In genomic region chr14:63478437-63478852, GRCh38 we compare ENCODE assay signal across 9 cellular contexts.
DNase-seq lines count a peak whose midpoint lies in the region; ATAC-seq and TF ChIP-seq lines count a peak whose summit lies in the region.
"Had no signal": no experiment of that assay in that cellular context is flagged by ENCODE, and none has a peak within 500 bp of the region (broad histone marks: within the 10 kb centered on the region; RNA-seq: fewer than 3 reads in every experiment).

No MANE protein-coding gene starts in this region.

- in situ Hi-C loops in GM13976 (cut with MboI; ENCODE audit: low sequenced_read_pairs, unreplicated experiment): no loop called here

- peak overlapping the region; percentile 27 for H3K4me3 Mint-ChIP-seq in activated T-helper 17 cell treated with anti-CD3 and anti-CD28 coated beads, Interleukin-2, amount 50 U/mL, for 72 hours
- H3K4me3 Mint-ChIP-seq in HFFc6: no peak overlapping the region

- H3K9me3 Mint-ChIP-seq in activated T-helper 17 cell treated with anti-CD3 and anti-CD28 coated beads, Interleukin-2, amount 50 U/mL, for 72 hours: no peaks in the 10 kb centered on the region
- no peaks in the 10 kb centered on the region for H3K9me3 Mint-ChIP-seq in HFFc6

- ATAC-seq in GM19455 (IDR thresholded peaks at IDR 0.05; ENCODE audit: unreplicated experiment): peak; percentile 50
- ATAC-seq in HG03095 (IDR thresholded peaks at IDR 0.05; ENCODE audit: unreplicated experiment): peak; percentile 43
- ATAC-seq in activated T-helper 17 cell treated with anti-CD3 and anti-CD28 coated beads, Interleukin-2, amount 50 U/mL, for 72 hours (replicated peaks): peak; percentile 81

- peaks cover 18% of the 10 kb centered on the region for H3K4me1 Mint-ChIP-seq in activated T-helper 17 cell treated with anti-CD3 and anti-CD28 coated beads, Interleukin-2, amount 50 U/mL, for 72 hours
- peaks cover 28% of the 10 kb centered on the region for H3K4me1 Mint-ChIP-seq in HFFc6 (ENCODE audit: low read depth)

- CTCF ChIA-PET in HEK293T (lab: Yijun Ruan, JAX): no interaction called here

- H3K36me3 Mint-ChIP-seq in activated T-helper 17 cell treated with anti-CD3 and anti-CD28 coated beads, Interleukin-2, amount 50 U/mL, for 72 hours (ENCODE audit: low read depth): no peaks in the 10 kb centered on the region
- no peaks in the 10 kb centered on the region for H3K36me3 Mint-ChIP-seq in HFFc6 (ENCODE audit: low read depth)

- no peaks in the 10 kb centered on the region for H3K27me3 Mint-ChIP-seq in activated T-helper 17 cell treated with anti-CD3 and anti-CD28 coated beads, Interleukin-2, amount 50 U/mL, for 72 hours
- H3K27me3 Mint-ChIP-seq in HFFc6 (ENCODE audit: insufficient read depth): no peaks in the 10 kb centered on the region

- DNase-seq in GM13976 (ENCODE audit: low spot score) (peak; percentile 47), NCI-H2227 treated with DMSO at 0.1 percent for 48 hours (lab: John Stamatoyannopoulos, UW) (no peak), iPS-NIHi11 (ENCODE audit: low spot score) (no peak), HEK293T (ENCODE audit: extremely low spot score) (no peak), HFFc6 (no peak)
- DNase-seq: KG1 had no signal

- POLR2A ChIA-PET in HEK293T (lab: Yijun Ruan, JAX): interaction anchor here (1.6 kb wide), 1 partner anchor 65 kb away, joined by 6 read pairs; the partner anchor contains the start of gene PPP2R5E

- H3K27ac Mint-ChIP-seq in activated T-helper 17 cell treated with anti-CD3 and anti-CD28 coated beads, Interleukin-2, amount 50 U/mL, for 72 hours: peak overlapping the region; percentile 62
- H3K27ac Mint-ChIP-seq in HFFc6: no peak overlapping the region

- no peak for TF ChIP-seq CTCF in GM13976 (IDR thresholded peaks at IDR 0.05; ENCODE audit: borderline replicate concordance, control extremely low read depth, extremely low read depth, insufficient read depth, missing control alignments)
- no peak for TF ChIP-seq CTCF in HFFc6 (IDR thresholded peaks at IDR 0.05)

TF ChIP-seq in HEK293T, 16 proteins besides CTCF, POLR2A, EP300 and RAD21:
- TF ChIP-seq FOXK2 (IDR thresholded peaks at IDR 0.05) (no peak), L3MBTL2 (conservative IDR thresholded peaks at IDR 0.05) (no peak), BHLHE40 (IDR thresholded peaks at IDR 0.05; ENCODE audit: borderline replicate concordance) (no peak), NFRKB (IDR thresholded peaks at IDR 0.05) (no peak), SP1 (IDR thresholded peaks at IDR 0.05) (no peak), TARDBP (IDR thresholded peaks at IDR 0.05) (no peak), ZNF384 (IDR thresholded peaks at IDR 0.05) (no peak), FOXA1 (IDR thresholded peaks at IDR 0.05) (no peak), FOXM1 (IDR thresholded peaks at IDR 0.05; ENCODE audit: borderline replicate concordance) (no peak)
